9 cellular contexts compared by ENCODE assay signal in the genomic region with DNA sequence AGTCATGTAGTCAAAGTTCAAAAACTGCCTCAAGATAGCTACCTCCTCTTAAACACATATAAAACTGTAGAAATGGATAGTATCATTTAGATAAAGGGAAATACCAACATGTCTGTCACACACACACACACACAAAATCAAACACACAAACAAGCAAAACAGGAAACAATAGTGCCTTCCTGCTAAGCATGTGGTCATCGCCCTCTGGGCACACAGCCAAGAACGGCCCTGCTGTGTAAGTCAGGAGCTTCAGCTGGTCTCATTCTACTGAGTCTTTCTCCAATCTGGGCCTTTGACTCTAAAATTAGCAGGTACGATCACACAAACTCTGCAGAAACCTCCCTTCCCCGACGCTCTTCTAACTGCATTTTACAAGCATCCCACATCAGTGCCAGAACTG.
DNase-seq lines count a peak whose midpoint lies in the region; ATAC-seq and TF ChIP-seq lines count a peak whose summit lies in the region.
"Had no signal": no experiment of that assay in that cellular context is flagged by ENCODE, and none has a peak within 500 bp of the region (broad histone marks: within the 10 kb centered on the region; RNA-seq: fewer than 3 reads in every experiment).

No MANE protein-coding gene starts in this region.

- peaks cover 20% of the 10 kb centered on the region for H3K27me3 Mint-ChIP-seq in activated naive CD8-positive, alpha-beta T cell treated with anti-CD3 and anti-CD28 coated beads, Interleukin-2, amount 50 U/mL, for 24 hours

- H3K4me3 ChIP-seq in epithelial cell of esophagus (ENCODE audit: low read length) = no peak overlapping the region

- no peak for TF ChIP-seq CTCF in epithelial cell of esophagus (IDR thresholded peaks at IDR 0.05; ENCODE audit: insufficient read depth, low read depth, low read length, missing control alignments)

- no peaks in the 10 kb centered on the region for H3K9me3 Mint-ChIP-seq in activated naive CD8-positive, alpha-beta T cell treated with anti-CD3 and anti-CD28 coated beads, Interleukin-2, amount 50 U/mL, for 24 hours
- H3K9me3 Mint-ChIP-seq: dendritic cell treated with granulocyte-macrophage colony-stimulating factor and Interleukin-4, amounts not matched to agents 40 ng/mL and 50 ng/mL, for 4 days had no signal

- no peaks in the 10 kb centered on the region for H3K4me1 Mint-ChIP-seq in activated naive CD8-positive, alpha-beta T cell treated with anti-CD3 and anti-CD28 coated beads, Interleukin-2, amount 50 U/mL, for 24 hours

- no peaks in the 10 kb centered on the region for H3K36me3 Mint-ChIP-seq in activated naive CD8-positive, alpha-beta T cell treated with anti-CD3 and anti-CD28 coated beads, Interleukin-2, amount 50 U/mL, for 24 hours (ENCODE audit: low read depth)

- DNase-seq in H4 (ENCODE audit: low spot score) = peak; percentile 40
- DNase-seq in NCI-H510A (lab: John Stamatoyannopoulos, UW) = peak; percentile 44
- peak; percentile 36 for DNase-seq in epithelial cell of esophagus (ENCODE audit: low read depth)
- DNase-seq in pons (ENCODE audit: low spot score) = peak; percentile 94
- DNase-seq in activated naive CD4-positive, alpha-beta T cell (lab: John Stamatoyannopoulos, UW) = no peak
- DNase-seq in activated T-cell treated with anti-CD3 and anti-CD28 coated beads for 4 hours = no peak
- DNase-seq in activated naive CD8-positive, alpha-beta T cell treated with anti-CD3 and anti-CD28 coated beads, Interleukin-2, amount 50 U/mL, for 24 hours = no peak

- H3K27ac Mint-ChIP-seq in activated naive CD8-positive, alpha-beta T cell treated with anti-CD3 and anti-CD28 coated beads, Interleukin-2, amount 50 U/mL, for 24 hours = no peak overlapping the region
- H3K27ac Mint-ChIP-seq: dendritic cell treated with granulocyte-macrophage colony-stimulating factor and Interleukin-4, amounts not matched to agents 40 ng/mL and 50 ng/mL, for 4 days had no signal

- no peak overlapping the region for H3K4me3 Mint-ChIP-seq in activated naive CD8-positive, alpha-beta T cell treated with anti-CD3 and anti-CD28 coated beads, Interleukin-2, amount 50 U/mL, for 24 hours
- H3K4me3 Mint-ChIP-seq: dendritic cell treated with granulocyte-macrophage colony-stimulating factor and Interleukin-4, amounts not matched to agents 40 ng/mL and 50 ng/mL, for 4 days had no signal

- ATAC-seq in GM18858 (IDR thresholded peaks at IDR 0.05; ENCODE audit: unreplicated experiment) = no peak
- ATAC-seq in activated naive CD8-positive, alpha-beta T cell treated with anti-CD3 and anti-CD28 coated beads, Interleukin-2, amount 50 U/mL, for 24 hours = no peak

Comparison
In these comparisons a context has a peak if more than half of its experiments do, and no peak if none do; other contexts are left out.
1. DNase-seq: peak in H4 (single experiment), NCI-H510A (single experiment), epithelial cell of esophagus (single experiment) and pons (single experiment); none in activated naive CD4-positive, alpha-beta T cell (0 of 4), activated T-cell treated with anti-CD3 and anti-CD28 coated beads for 4 hours (single experiment) and activated naive CD8-positive, alpha-beta T cell treated with anti-CD3 and anti-CD28 coated beads, Interleukin-2, amount 50 U/mL, for 24 hours (single experiment).